ENCODE assay signal across 14 cellular contexts in genomic region chr15:67746022-67746421, GRCh38.
DNase-seq lines count a peak whose midpoint lies in the region; ATAC-seq, FAIRE-seq and TF ChIP-seq lines count a peak whose summit lies in the region.
"Had no signal": no experiment of that assay in that cellular context is flagged by ENCODE, and none has a peak within 500 bp of the region (broad histone marks: within the 10 kb centered on the region; RNA-seq: fewer than 3 reads in every experiment).

No MANE protein-coding gene starts in this region.

- H3K4me3 ChIP-seq in keratinocyte (ENCODE audit: control insufficient read depth in 2 of 3, extremely low read depth in 1 of 3, insufficient read depth in 2 of 3, low read depth in 1 of 3, low read length in 3 of 3) (peak overlapping the region in 1 of 3 experiments; percentile 24), thyroid gland (replicated peaks in 1 of 3) (no peak overlapping the region)
- H3K4me3 ChIP-seq: heart right ventricle, uterus had no signal

- H3K9ac ChIP-seq in keratinocyte (ENCODE audit: control insufficient read depth, extremely low read depth, insufficient read depth, low read length): peak overlapping the region; percentile 34

- POLR2A ChIA-PET in activated CD8-positive, alpha-beta T cell treated with anti-CD3 and anti-CD28 coated beads for 36 hours (lab: Charles Lee): interaction anchor here (1.3 to 1.7 kb wide), 2 partner anchors 10 to 17 kb away, joined by 4 to 5 read pairs; no protein-coding TSS in a partner anchor

- H3K27ac ChIP-seq in keratinocyte (ENCODE audit: control insufficient read depth, insufficient read depth, low read length) (peak overlapping the region; percentile 76), thyroid gland (no peak overlapping the region)
- H3K27ac ChIP-seq: heart right ventricle, uterus had no signal

- no peaks in the 10 kb centered on the region for H3K79me2 ChIP-seq in keratinocyte (ENCODE audit: control insufficient read depth, insufficient read depth, low read length)

- H3K4me1 ChIP-seq in keratinocyte (ENCODE audit: control insufficient read depth, extremely low read depth, insufficient read depth, low read length) (peaks cover 29% of the 10 kb centered on the region), thyroid gland (no peaks in the 10 kb centered on the region)
- H3K4me1 ChIP-seq: uterus had no signal

- H3K9me3 ChIP-seq in keratinocyte (ENCODE audit: control insufficient read depth, low read depth, low read length) (no peaks in the 10 kb centered on the region), thyroid gland (no peaks in the 10 kb centered on the region)
- H3K9me3 ChIP-seq: heart right ventricle, uterus had no signal

- CTCF ChIA-PET in activated CD8-positive, alpha-beta T cell treated with anti-CD3 and anti-CD28 coated beads for 36 hours (lab: Charles Lee): interaction anchor here (1.5 to 2.3 kb wide), 2 partner anchors 10 to 14 kb away, joined by 4 to 6 read pairs; no protein-coding TSS in a partner anchor

- peak overlapping the region; percentile 75 for H3K27ac Mint-ChIP-seq in activated CD8-positive, alpha-beta T cell treated with anti-CD3 and anti-CD28 coated beads for 36 hours

- TF ChIP-seq POLR2A in thyroid gland (IDR thresholded peaks at IDR 0.05): no peak
- no peak for TF ChIP-seq POLR2A in H54 (IDR thresholded peaks at IDR 0.05; ENCODE audit: low read depth, low read length)

- H4K20me1 ChIP-seq in keratinocyte (ENCODE audit: control insufficient read depth, extremely low read depth, insufficient read depth, low read length): no peaks in the 10 kb centered on the region

- peak overlapping the region; percentile 62 for H3K4me2 ChIP-seq in keratinocyte (ENCODE audit: control insufficient read depth, extremely low read depth, insufficient read depth, low read depth, low read length)

- H3K27me3 ChIP-seq in keratinocyte (ENCODE audit: control insufficient read depth, extremely low read depth, insufficient read depth, low read length): no peaks in the 10 kb centered on the region
- H3K27me3 ChIP-seq in thyroid gland: no peaks in the 10 kb centered on the region
- H3K27me3 ChIP-seq: heart right ventricle, uterus had no signal

- no peaks in the 10 kb centered on the region for H3K36me3 ChIP-seq in keratinocyte (ENCODE audit: control insufficient read depth in 2 of 2, extremely low read depth in 1 of 2, insufficient read depth in 2 of 2, low read length in 2 of 2)
- H3K36me3 ChIP-seq in thyroid gland: no peaks in the 10 kb centered on the region
- H3K36me3 ChIP-seq: uterus had no signal

- H3K27me3 Mint-ChIP-seq in activated CD8-positive, alpha-beta T cell treated with anti-CD3 and anti-CD28 coated beads for 36 hours: no peaks in the 10 kb centered on the region

- no peaks in the 10 kb centered on the region for H3K9me1 ChIP-seq in keratinocyte (ENCODE audit: control insufficient read depth, extremely low read depth, insufficient read depth, low read length)

- intact Hi-C loops in activated CD8-positive, alpha-beta T cell treated with anti-CD3 and anti-CD28 coated beads for 36 hours (cut with micrococcal nuclease): no loop called here
- intact Hi-C loops in thyroid gland (cut with DNase I): no loop called here

- peak overlapping the region; percentile 10 for H3K4me3 Mint-ChIP-seq in activated CD8-positive, alpha-beta T cell treated with anti-CD3 and anti-CD28 coated beads for 36 hours

- dilution Hi-C loops in keratinocyte (cut with MboI; ENCODE audit: extremely low pct_ligation_motif_present, low sequenced_read_pairs): no loop called here

- peaks cover 57% of the 10 kb centered on the region for H3K4me1 Mint-ChIP-seq in activated CD8-positive, alpha-beta T cell treated with anti-CD3 and anti-CD28 coated beads for 36 hours (ENCODE audit: low read depth)

- H3K9me3 Mint-ChIP-seq in activated CD8-positive, alpha-beta T cell treated with anti-CD3 and anti-CD28 coated beads for 36 hours: no peaks in the 10 kb centered on the region

- TF ChIP-seq CTCF in AG09319 (IDR thresholded peaks at IDR 0.05; ENCODE audit: low read depth, low read length) (no peak), keratinocyte (optimal IDR thresholded peaks at IDR 0.05 in 1 of 3, IDR thresholded peaks at IDR 0.05 in 1 of 3, conservative IDR thresholded peaks at IDR 0.05 in 1 of 3; ENCODE audit: extremely low read depth in 1 of 3, insufficient read depth in 2 of 3, low read length in 3 of 3) (no peak), thyroid gland (IDR thresholded peaks at IDR 0.05) (no peak)
- no peak for TF ChIP-seq CTCF in activated CD8-positive, alpha-beta T cell treated with anti-CD3 and anti-CD28 coated beads for 36 hours (IDR thresholded peaks at IDR 0.05)

- DNase-seq in AG09319 (ENCODE audit: extremely low read depth, low read depth) (peak; percentile 3), GM18507 (ENCODE audit: extremely low spot score, insufficient read length, low read depth) (no peak), keratinocyte (ENCODE audit: low read depth, low spot score) (no peak), thyroid gland (no peak), H54 (ENCODE audit: insufficient read length, low spot score) (no peak), NCI-H2227 (lab: John Stamatoyannopoulos, UW; ENCODE audit: unreplicated experiment) (no peak), UCSD-AML1 (lab: John Stamatoyannopoulos, UW; ENCODE audit: unreplicated experiment) (no peak)
- no peak for DNase-seq in activated CD8-positive, alpha-beta T cell treated with anti-CD3 and anti-CD28 coated beads for 36 hours
- DNase-seq: DMS53; heart right ventricle; NCI-H187 treated with DMSO at 0.1 percent for 48 hours; stimulated activated CD4-positive, alpha-beta T cell treated with anti-CD3 and anti-CD28 coated beads, Interleukin-2, amount 100 ng/mL, for 24 hours; uterus had no signal

- peak; percentile 35 for FAIRE-seq in GM18507 (lab: Jason Lieb, UNC)
- FAIRE-seq in keratinocyte (lab: Jason Lieb, UNC): peak; percentile 13
- FAIRE-seq in H54 (lab: Jason Lieb, UNC): no peak

- 68 to 80% methylated on average over 1 of the region's 1 CpG for WGBS in thyroid gland, 2 donors

- H3K36me3 Mint-ChIP-seq in activated CD8-positive, alpha-beta T cell treated with anti-CD3 and anti-CD28 coated beads for 36 hours (ENCODE audit: low read depth): peaks cover 2% of the 10 kb centered on the region

- H2AFZ ChIP-seq in keratinocyte (ENCODE audit: control insufficient read depth, low read length): peak overlapping the region; percentile 2

- peak; percentile 43 for ATAC-seq in activated CD8-positive, alpha-beta T cell treated with anti-CD3 and anti-CD28 coated beads for 36 hours
- ATAC-seq: HCT116 had no signal
